In genomic region chr1:169509354-169509753, GRCh38 we compare ENCODE assay signal across 13 cellular contexts. TPM values are rescaled to one million over a fixed set of nuclear protein-coding genes. Genes with fewer than 3 reads are reported as not detected.
A peak's percentile ranks its signal among the peaks of the same experiment; 100 is the strongest.
DNase-seq lines count a peak whose midpoint lies in the region; ATAC-seq, FAIRE-seq and TF ChIP-seq lines count a peak whose summit lies in the region.
"Had no signal": no experiment of that assay in that cellular context is flagged by ENCODE, and none has a peak within 500 bp of the region (broad histone marks: within the 10 kb centered on the region; RNA-seq: fewer than 3 reads in every experiment).

No MANE protein-coding gene starts in this region.

- no peak overlapping the region; the same call in 1 of the 2 replicates for H2AFZ ChIP-seq in Loucy (ENCODE audit: low read length)
- no peak overlapping the region for H2AFZ ChIP-seq in OCI-LY7 (ENCODE audit: low read length)
- no peak overlapping the region for H2AFZ ChIP-seq in SK-N-SH (ENCODE audit: low read depth)

- DNase-seq in COLO668 (lab: John Stamatoyannopoulos, UW; ENCODE audit: unreplicated experiment) (peak; percentile 15), OCI-LY7 (ENCODE audit: low spot score) (no peak), right cardiac atrium (no peak), SK-N-SH (no peak), esophagus muscularis mucosa (ENCODE audit: extremely low spot score) (no peak), GM19239 (ENCODE audit: insufficient read length, low spot score) (no peak)
- DNase-seq: activated gamma-delta T cell; stimulated activated CD4-positive, alpha-beta T cell treated with anti-CD3 and anti-CD28 coated beads, Interleukin-2, amount 100 ng/mL, for 24 hours; SW 1271 had no signal

- 96% methylated on average over 1 of the region's 1 CpG for WGBS in right cardiac atrium
- WGBS in SK-N-SH (ENCODE audit: low lambda C conversion rate), result 93% methylated on average over 1 of the region's 1 CpG
- 97% methylated on average over 1 of the region's 1 CpG for WGBS in esophagus muscularis mucosa

- no peak for FAIRE-seq in GM19239 (lab: Jason Lieb, UNC)
- FAIRE-seq: GM18507 had no signal

- no peak for TF ChIP-seq POLR2A in esophagus muscularis mucosa (IDR thresholded peaks at IDR 0.05; ENCODE audit: low read depth)

- H3K36me3 ChIP-seq in Loucy (ENCODE audit: insufficient read depth, low read length) (no peaks in the 10 kb centered on the region), OCI-LY7 (ENCODE audit: insufficient read depth, low read length) (no peaks in the 10 kb centered on the region), SK-N-SH (replicated peaks in 1 of 2; ENCODE audit: control insufficient read depth in 1 of 2, insufficient read depth in 2 of 2, low read length in 1 of 2) (no peaks in the 10 kb centered on the region), esophagus muscularis mucosa (no peaks in the 10 kb centered on the region)
- H3K36me3 ChIP-seq: breast epithelium had no signal

- H3K27ac ChIP-seq in OCI-LY7 (ENCODE audit: low read depth, low read length, poor library complexity, severe bottlenecking), result no peak overlapping the region
- no peak overlapping the region for H3K27ac ChIP-seq in right cardiac atrium (ENCODE audit: low read length)
- no peak overlapping the region for H3K27ac ChIP-seq in SK-N-SH (ENCODE audit: low read depth in 2 of 2, low read length in 1 of 2)
- no peak overlapping the region for H3K27ac ChIP-seq in esophagus muscularis mucosa (replicated peaks in 1 of 4)
- H3K27ac ChIP-seq: breast epithelium had no signal

- H3F3A ChIP-seq in Loucy (ENCODE audit: low read depth) (peaks cover 20% of the 10 kb centered on the region), SK-N-SH (replicated peaks; ENCODE audit: insufficient read depth) (peaks cover 6% of the 10 kb centered on the region)

- TF ChIP-seq CTCF in Loucy (conservative IDR thresholded peaks at IDR 0.05; ENCODE audit: low read length) (peak; percentile 56), OCI-LY7 (conservative IDR thresholded peaks at IDR 0.05; ENCODE audit: low read length) (0 out of 2 replicates have a peak, but pooled peaks have one; percentile 10), SK-N-SH (IDR thresholded peaks at IDR 0.05) (no peak), esophagus muscularis mucosa (IDR thresholded peaks at IDR 0.05) (no peak)

- H3K9ac ChIP-seq in Loucy (ENCODE audit: low read depth, low read length, poor library complexity, severe bottlenecking) (peak overlapping the region; percentile 57), SK-N-SH (no peak overlapping the region)

- TF ChIP-seq EP300 in SK-N-SH (IDR thresholded peaks at IDR 0.05; ENCODE audit: borderline replicate concordance in 1 of 2, low read depth in 1 of 2, low read length in 1 of 2) (no peak), esophagus muscularis mucosa (IDR thresholded peaks at IDR 0.05) (no peak)

- peaks cover 59% of the 10 kb centered on the region for H3K4me1 ChIP-seq in Loucy (ENCODE audit: insufficient read depth, low read length, poor library complexity, severe bottlenecking)
- H3K4me1 ChIP-seq in OCI-LY7 (ENCODE audit: insufficient read depth, low read length, poor library complexity, severe bottlenecking), result no peaks in the 10 kb centered on the region
- H3K4me1 ChIP-seq in right cardiac atrium (ENCODE audit: control insufficient read depth, insufficient read depth, low read length), result peaks cover 2% of the 10 kb centered on the region
- no peaks in the 10 kb centered on the region; a peak in 2 of 4 replicates for H3K4me1 ChIP-seq in SK-N-SH (ENCODE audit: control insufficient read depth in 1 of 2, insufficient read depth in 2 of 2, low read depth in 1 of 2, low read length in 1 of 2)
- peaks cover 0 to 28% (median 14%) of the 10 kb centered on the region in 4 donors for H3K4me1 ChIP-seq in esophagus muscularis mucosa
- H3K4me1 ChIP-seq: breast epithelium had no signal

- ATAC-seq in right cardiac atrium (peak; percentile 50 to 65), HG03039 (IDR thresholded peaks at IDR 0.05; ENCODE audit: unreplicated experiment) (no peak)

- intact Hi-C loops in OCI-LY7 (cut with micrococcal nuclease; ENCODE audit: unreplicated experiment) (no loop called here), right cardiac atrium (cut with DNase I) (no loop called here), esophagus muscularis mucosa (cut with DNase I) (no loop called here)

- H3K27me3 ChIP-seq in Loucy (ENCODE audit: insufficient read depth, low read length, poor library complexity, severe bottlenecking), result no peaks in the 10 kb centered on the region
- H3K27me3 ChIP-seq in right cardiac atrium (ENCODE audit: control insufficient read depth, insufficient read depth), result no peaks in the 10 kb centered on the region
- H3K27me3 ChIP-seq in SK-N-SH (ENCODE audit: insufficient read depth), result no peaks in the 10 kb centered on the region
- H3K27me3 ChIP-seq in esophagus muscularis mucosa, result no peaks in the 10 kb centered on the region
- H3K27me3 ChIP-seq: breast epithelium had no signal

- H3K9me2 ChIP-seq in Loucy (replicated peaks; ENCODE audit: low read depth, low read length), result no peaks in the 10 kb centered on the region
- H3K9me2 ChIP-seq in OCI-LY7 (ENCODE audit: insufficient read depth, low read length), result no peaks in the 10 kb centered on the region
- H3K9me2 ChIP-seq in SK-N-SH, result no peaks in the 10 kb centered on the region

- H3K4me2 ChIP-seq in Loucy (ENCODE audit: low read depth, low read length, poor library complexity, severe bottlenecking), result peak overlapping the region; percentile 77
- H3K4me2 ChIP-seq in OCI-LY7 (ENCODE audit: low read length), result no peak overlapping the region
- no peak overlapping the region for H3K4me2 ChIP-seq in SK-N-SH

- BruUV-seq in OCI-LY7 (replicated peaks; lab: Mats Ljungman, UMichigan), result no TSS peak

- peak overlapping the region; percentile 67 for H3K4me3 ChIP-seq in Loucy (ENCODE audit: low read length, poor library complexity, severe bottlenecking)
- H3K4me3 ChIP-seq in OCI-LY7 (ENCODE audit: low read depth, low read length, poor library complexity, severe bottlenecking), result no peak overlapping the region
- H3K4me3 ChIP-seq in right cardiac atrium (ENCODE audit: low read length), result no peak overlapping the region
- H3K4me3 ChIP-seq in SK-N-SH (ENCODE audit: low read depth in 2 of 2, low read length in 1 of 2), result no peak overlapping the region
- H3K4me3 ChIP-seq in esophagus muscularis mucosa, result no peak overlapping the region
- H3K4me3 ChIP-seq: breast epithelium had no signal

- H3K9me3 ChIP-seq in Loucy (ENCODE audit: insufficient read depth, low read depth, low read length), result no peaks in the 10 kb centered on the region
- no peaks in the 10 kb centered on the region for H3K9me3 ChIP-seq in OCI-LY7 (ENCODE audit: low read length)
- no peaks in the 10 kb centered on the region for H3K9me3 ChIP-seq in right cardiac atrium (ENCODE audit: control insufficient read depth, low read length)
- no peaks in the 10 kb centered on the region for H3K9me3 ChIP-seq in SK-N-SH
- H3K9me3 ChIP-seq in esophagus muscularis mucosa, result no peaks in the 10 kb centered on the region
- H3K9me3 ChIP-seq: breast epithelium had no signal

- POLR2A ChIA-PET in OCI-LY7 (lab: Charles Lee) (no interaction called here), SK-N-SH (lab: Yijun Ruan, JAX) (no interaction called here)

- H3K79me2 ChIP-seq in Loucy (ENCODE audit: insufficient read depth, low read length), result no peaks in the 10 kb centered on the region
- no peaks in the 10 kb centered on the region for H3K79me2 ChIP-seq in OCI-LY7 (ENCODE audit: insufficient read depth, low read depth, low read length)
- no peaks in the 10 kb centered on the region for H3K79me2 ChIP-seq in SK-N-SH (ENCODE audit: insufficient read depth)

- H4K20me1 ChIP-seq in Loucy (ENCODE audit: insufficient read depth, low read length, poor library complexity, severe bottlenecking) (no peaks in the 10 kb centered on the region), OCI-LY7 (ENCODE audit: insufficient read depth, low read length) (no peaks in the 10 kb centered on the region), SK-N-SH (ENCODE audit: insufficient read depth) (no peaks in the 10 kb centered on the region)

- CTCF ChIA-PET in OCI-LY7 (lab: Charles Lee; ENCODE audit: unreplicated experiment), result no interaction called here
- CTCF ChIA-PET in SK-N-SH (lab: Yijun Ruan, JAX), result interaction anchor here (0.7 to 2.4 kb wide), 5 partner anchors 9 to 36 kb away, joined by 3 to 8 read pairs (median 3); no protein-coding TSS in a partner anchor

- no peak for TF ChIP-seq RAD21 in SK-N-SH (IDR thresholded peaks at IDR 0.05; ENCODE audit: low read length)

TF ChIP-seq in SK-N-SH, 30 proteins besides CTCF, POLR2A, EP300 and RAD21:
- TF ChIP-seq SIN3A (IDR thresholded peaks at IDR 0.05; ENCODE audit: borderline replicate concordance, low read depth, low read length), result no peak
- no peak for TF ChIP-seq NFIC (IDR thresholded peaks at IDR 0.05; ENCODE audit: borderline replicate concordance)
- TF ChIP-seq TCF12 (IDR thresholded peaks at IDR 0.05), result no peak
- no peak for TF ChIP-seq RCOR1 (IDR thresholded peaks at IDR 0.05; ENCODE audit: low read length)
- TF ChIP-seq MEF2A (IDR thresholded peaks at IDR 0.05; ENCODE audit: borderline replicate concordance, low read depth), result no peak

RNA-seq across cellular contexts. Expression of gene SLC19A2, which starts 23.6 kb away (rescaled TPM):
- total RNA-seq in OCI-LY7 (2014; rRNA removed; shearing (Covaris generic)), result 3.2 TPM in 2 replicates
- total RNA-seq in OCI-LY7 (2022), result 5.8 and 6.5 TPM in 2 replicates
- total RNA-seq in right cardiac atrium, result 10 to 100 TPM; 11.2 to 26.5 (median 15.4) TPM
- polyA plus RNA-seq in right cardiac atrium, result 26.2 TPM
- polyA plus RNA-seq in SK-N-SH (2012; rRNA removed), result 3.4 and 5.5 TPM in 2 replicates
- polyA plus RNA-seq in SK-N-SH (2012; cell fraction: cytosol; rRNA removed), result 3.9 and 4.3 TPM in 2 replicates
- 2.7 and 6.1 TPM in 2 replicates for polyA plus RNA-seq in SK-N-SH (2012; cell fraction: nucleus; rRNA removed)
- total RNA-seq in esophagus muscularis mucosa, result 10 to 100 TPM; 19.0 to 38.8 (median 20.6) TPM

Comparison
In these comparisons a context has a peak if more than half of its experiments do, and no peak if none do; other contexts are left out.
1. CTCF ChIP-seq: peak in Loucy (single experiment) and OCI-LY7 (single experiment); none in SK-N-SH (single experiment) and esophagus muscularis mucosa (0 of 3).